ENCODE assay signal across 1 cellular context in the genomic region with DNA sequence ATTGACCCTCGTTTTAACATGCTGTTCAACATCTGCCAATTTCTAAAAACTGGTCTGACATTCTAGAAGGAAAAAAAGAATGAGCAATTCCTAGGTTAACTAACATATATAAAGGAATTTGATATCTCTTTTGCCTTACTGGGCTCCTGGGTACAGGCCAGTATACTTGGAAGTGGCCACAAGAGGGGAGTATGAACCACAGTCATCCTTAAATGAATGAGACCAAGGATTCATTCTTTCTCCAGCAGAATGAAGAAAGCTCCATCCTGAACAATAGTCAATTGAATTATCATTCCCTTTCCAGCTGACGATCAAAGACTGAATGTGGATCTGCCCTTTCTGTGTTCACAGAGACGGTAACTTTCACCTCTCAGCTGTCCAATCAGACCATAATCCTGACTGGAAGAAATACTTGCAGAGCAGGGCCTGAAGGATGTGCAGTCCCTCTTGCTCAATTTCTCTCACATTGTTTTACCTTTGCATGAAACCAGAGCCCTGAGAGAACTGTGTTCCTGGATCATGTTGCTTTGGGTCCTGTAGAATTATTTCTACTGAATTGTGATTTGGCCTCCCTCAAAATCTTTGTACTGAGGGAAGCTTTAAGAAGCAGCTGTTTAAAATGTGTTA.
TF ChIP-seq lines count a peak whose summit lies in the region.

No MANE protein-coding gene starts in this region.

TF ChIP-seq in GM12878, 131 proteins besides CTCF, POLR2A, EP300 and RAD21 (continued from another document):
- TF ChIP-seq SKIL (IDR thresholded peaks at IDR 0.05; ENCODE audit: low read depth, poor library complexity, severe bottlenecking) (no peak), SRF (IDR thresholded peaks at IDR 0.05; ENCODE audit: low read depth in 2 of 2, low read length in 2 of 2) (no peak), TARDBP (IDR thresholded peaks at IDR 0.05; ENCODE audit: borderline replicate concordance) (no peak), NR2C2 (IDR thresholded peaks at IDR 0.05; ENCODE audit: borderline replicate concordance, control insufficient read depth, insufficient read length, low read depth) (no peak), NKRF (conservative IDR thresholded peaks at IDR 0.05) (no peak), TCF12 (IDR thresholded peaks at IDR 0.05; ENCODE audit: low read depth, low read length) (no peak), BCL11A (IDR thresholded peaks at IDR 0.05; ENCODE audit: low read depth, low read length) (no peak), TCF3 (IDR thresholded peaks at IDR 0.05; ENCODE audit: borderline replicate concordance, insufficient read depth, low read depth, low read length) (no peak)
